Comparison of ENCODE assay signal across 8 cellular contexts in genomic region chr10:93746844-93747284, GRCh38. TPM values are rescaled to one million over a fixed set of nuclear protein-coding genes. Genes with fewer than 3 reads are reported as not detected.
DNase-seq lines count a peak whose midpoint lies in the region; ATAC-seq and TF ChIP-seq lines count a peak whose summit lies in the region.

No MANE protein-coding gene starts in this region.

- H3K27me3 Mint-ChIP-seq in stimulated activated memory B cell treated with anti-CD40 and anti-IgM and Interleukin-4, amounts not matched to agents 10 μg/mL and 1 μg/mL and 100 μg/mL, for 72 hours, result peaks cover 14% of the 10 kb centered on the region

- H3K27ac ChIP-seq in osteoblast (ENCODE audit: low read depth, low read length), result peak overlapping the region; percentile 31

- H3K36me3 ChIP-seq in osteoblast (ENCODE audit: insufficient read depth, low read length), result no peaks in the 10 kb centered on the region

- DNase-seq in GM04504 (ENCODE audit: low read depth) (peak; percentile 93), LoVo (ENCODE audit: low spot score) (peak; percentile 72), cardiac fibroblast (ENCODE audit: low read depth in 2 of 2) (peak; percentile 87 to 94), osteoblast (ENCODE audit: insufficient read length, low spot score, missing footprints) (peak; percentile 89), NCI-H774 (lab: John Stamatoyannopoulos, UW) (no peak), pons (ENCODE audit: low spot score) (no peak)
- no peak for DNase-seq in activated CD8-positive, alpha-beta memory T cell treated with anti-CD3 and anti-CD28 coated beads, Interleukin-2, amount 50 U/mL, for 48 hours

- H3K27me3 ChIP-seq in osteoblast (ENCODE audit: insufficient read depth, low read length), result no peaks in the 10 kb centered on the region

- H2AFZ ChIP-seq in osteoblast (ENCODE audit: low read length), result no peak overlapping the region

- H3K4me1 ChIP-seq in osteoblast (ENCODE audit: insufficient read depth, low read length), result peaks cover 25% of the 10 kb centered on the region

- H3K9me3 Mint-ChIP-seq in stimulated activated memory B cell treated with anti-CD40 and anti-IgM and Interleukin-4, amounts not matched to agents 10 μg/mL and 1 μg/mL and 100 μg/mL, for 72 hours, result no peaks in the 10 kb centered on the region

- peak overlapping the region; percentile 79 for H3K4me2 ChIP-seq in osteoblast (ENCODE audit: insufficient read depth, low read length)

- H3K9me3 ChIP-seq in osteoblast (ENCODE audit: low read depth, low read length), result no peaks in the 10 kb centered on the region

- ATAC-seq in stimulated activated memory B cell treated with anti-CD40 and anti-IgM and Interleukin-4, amounts not matched to agents 10 μg/mL and 1 μg/mL and 100 μg/mL, for 72 hours, result no peak

- H3K4me3 ChIP-seq in cardiac fibroblast (replicated peaks in 1 of 2; ENCODE audit: low read depth in 2 of 2, low read length in 2 of 2) (no peak overlapping the region), osteoblast (ENCODE audit: insufficient read depth, low read length) (no peak overlapping the region)

- peak; percentile 5 for TF ChIP-seq CTCF in cardiac fibroblast (IDR thresholded peaks at IDR 0.05; ENCODE audit: low read depth, low read length)
- peak; percentile 14 for TF ChIP-seq CTCF in osteoblast (IDR thresholded peaks at IDR 0.05; ENCODE audit: extremely low read depth, low read depth, low read length)

- no peaks in the 10 kb centered on the region for H4K20me1 ChIP-seq in osteoblast (ENCODE audit: insufficient read depth, low read length)

- no peaks in the 10 kb centered on the region for H3K79me2 ChIP-seq in osteoblast (ENCODE audit: insufficient read depth, low read length)

- H3K27ac Mint-ChIP-seq in stimulated activated memory B cell treated with anti-CD40 and anti-IgM and Interleukin-4, amounts not matched to agents 10 μg/mL and 1 μg/mL and 100 μg/mL, for 72 hours, result no peak overlapping the region

- peaks cover 29% of the 10 kb centered on the region for H3K4me1 Mint-ChIP-seq in stimulated activated memory B cell treated with anti-CD40 and anti-IgM and Interleukin-4, amounts not matched to agents 10 μg/mL and 1 μg/mL and 100 μg/mL, for 72 hours

- no peak overlapping the region for H3K4me3 Mint-ChIP-seq in stimulated activated memory B cell treated with anti-CD40 and anti-IgM and Interleukin-4, amounts not matched to agents 10 μg/mL and 1 μg/mL and 100 μg/mL, for 72 hours

- no peaks in the 10 kb centered on the region for H3K36me3 Mint-ChIP-seq in stimulated activated memory B cell treated with anti-CD40 and anti-IgM and Interleukin-4, amounts not matched to agents 10 μg/mL and 1 μg/mL and 100 μg/mL, for 72 hours

RNA-seq across cellular contexts. Expression of gene LGI1, which starts 10.9 kb away (rescaled TPM):
- total RNA-seq in osteoblast, result 0.29 TPM in 1 of 2 replicates, not detected in the other

RNA-seq across cellular contexts. Expression of gene FRA10AC1, which starts 44.5 kb away (rescaled TPM):
- total RNA-seq in osteoblast, result 8.7 and 28.3 TPM in 2 replicates

Comparison
In these comparisons a context has a peak if more than half of its experiments do, and no peak if none do; other contexts are left out.
1. DNase-seq: peak in GM04504 (single experiment), LoVo (single experiment), cardiac fibroblast (2 of 2) and osteoblast (single experiment); none in NCI-H774 (single experiment), activated CD8-positive, alpha-beta memory T cell treated with anti-CD3 and anti-CD28 coated beads, Interleukin-2, amount 50 U/mL, for 48 hours (single experiment) and pons (single experiment).